10 cellular contexts compared by ENCODE assay signal in genomic region chr3:120498947-120499346, GRCh38. TPM values are rescaled to one million over a fixed set of nuclear protein-coding genes. Genes with fewer than 3 reads are reported as not detected.
A peak's percentile ranks its signal among the peaks of the same experiment; 100 is the strongest.
DNase-seq lines count a peak whose midpoint lies in the region; ATAC-seq and TF ChIP-seq lines count a peak whose summit lies in the region.
"Had no signal": no experiment of that assay in that cellular context is flagged by ENCODE, and none has a peak within 500 bp of the region (broad histone marks: within the 10 kb centered on the region; RNA-seq: fewer than 3 reads in every experiment).

No MANE protein-coding gene starts in this region.

- no peaks in the 10 kb centered on the region for H3K36me3 Mint-ChIP-seq in natural killer cell
- no peaks in the 10 kb centered on the region for H3K36me3 Mint-ChIP-seq in stimulated activated effector memory CD8-positive, alpha-beta T cell treated with anti-CD3 and anti-CD28 coated beads, Interleukin-12 subunit alpha, Interleukin-12 subunit beta, amount 100 ng/mL, for 72 hours

- H3K9me3 ChIP-seq in testis = no peaks in the 10 kb centered on the region

- ATAC-seq in natural killer cell (no peak), HG03439 (IDR thresholded peaks at IDR 0.05; ENCODE audit: unreplicated experiment) (no peak)
- no peak for ATAC-seq in stimulated activated effector memory CD8-positive, alpha-beta T cell treated with anti-CD3 and anti-CD28 coated beads, Interleukin-12 subunit alpha, Interleukin-12 subunit beta, amount 100 ng/mL, for 72 hours
- ATAC-seq: activated CD8-positive, alpha-beta T cell treated with anti-CD3 and anti-CD28 coated beads for 36 hours had no signal

- H3K4me1 ChIP-seq in testis = no peaks in the 10 kb centered on the region

- H3K27ac Mint-ChIP-seq in natural killer cell = no peak overlapping the region
- H3K27ac Mint-ChIP-seq in stimulated activated effector memory CD8-positive, alpha-beta T cell treated with anti-CD3 and anti-CD28 coated beads, Interleukin-12 subunit alpha, Interleukin-12 subunit beta, amount 100 ng/mL, for 72 hours = no peak overlapping the region
- H3K27ac Mint-ChIP-seq: activated CD8-positive, alpha-beta T cell treated with anti-CD3 and anti-CD28 coated beads for 36 hours had no signal

- DNase-seq in HEK293T (ENCODE audit: extremely low spot score) (peak; percentile 15), brain pericyte (ENCODE audit: low read depth, low spot score) (peak; percentile 75), iPS-NIHi7 (ENCODE audit: extremely low spot score) (peak; percentile 52), testis (peak; percentile 16), natural killer cell (no peak), NCI-H1417 treated with DMSO at 0.1 percent for 48 hours (lab: John Stamatoyannopoulos, UW) (no peak)
- no peak for DNase-seq in stimulated activated effector memory CD8-positive, alpha-beta T cell treated with anti-CD3 and anti-CD28 coated beads, Interleukin-12 subunit alpha, Interleukin-12 subunit beta, amount 100 ng/mL, for 72 hours (ENCODE audit: low spot score in 2 of 2)
- DNase-seq: activated CD8-positive, alpha-beta T cell treated with anti-CD3 and anti-CD28 coated beads for 36 hours; NCI-H524 had no signal

- no peak overlapping the region for H3K4me3 Mint-ChIP-seq in natural killer cell
- H3K4me3 Mint-ChIP-seq in stimulated activated effector memory CD8-positive, alpha-beta T cell treated with anti-CD3 and anti-CD28 coated beads, Interleukin-12 subunit alpha, Interleukin-12 subunit beta, amount 100 ng/mL, for 72 hours = no peak overlapping the region
- H3K4me3 Mint-ChIP-seq: activated CD8-positive, alpha-beta T cell treated with anti-CD3 and anti-CD28 coated beads for 36 hours had no signal

- H3K4me1 Mint-ChIP-seq in natural killer cell = no peaks in the 10 kb centered on the region
- H3K4me1 Mint-ChIP-seq in stimulated activated effector memory CD8-positive, alpha-beta T cell treated with anti-CD3 and anti-CD28 coated beads, Interleukin-12 subunit alpha, Interleukin-12 subunit beta, amount 100 ng/mL, for 72 hours = no peaks in the 10 kb centered on the region

- no peak overlapping the region for H3K4me3 ChIP-seq in testis

- no peak for TF ChIP-seq CTCF in testis (IDR thresholded peaks at IDR 0.05)
- TF ChIP-seq CTCF in natural killer cell (IDR thresholded peaks at IDR 0.05) = no peak

- H3K27me3 ChIP-seq in testis = no peaks in the 10 kb centered on the region

- POLR2A ChIA-PET in HEK293T (lab: Yijun Ruan, JAX) = no interaction called here

- H3K36me3 ChIP-seq in testis (ENCODE audit: low read depth, missing control alignments) = no peaks in the 10 kb centered on the region

- intact Hi-C loops in testis (cut with DNase I; ENCODE audit: low total_unique reads) (loop anchor here (10.0 kb wide), 1 partner anchor 74 kb away; no protein-coding TSS in a partner anchor), natural killer cell (cut with micrococcal nuclease) (no loop called here)

- H3K27ac ChIP-seq in testis = no peak overlapping the region

- TF ChIP-seq POLR2A in testis (IDR thresholded peaks at IDR 0.05) = no peak

- CTCF ChIA-PET in HEK293T (lab: Yijun Ruan, JAX) = no interaction called here

- H3K9me3 Mint-ChIP-seq in natural killer cell = peaks cover 2 to 4% of the 10 kb centered on the region in 2 donors
- peaks cover 5% of the 10 kb centered on the region for H3K9me3 Mint-ChIP-seq in stimulated activated effector memory CD8-positive, alpha-beta T cell treated with anti-CD3 and anti-CD28 coated beads, Interleukin-12 subunit alpha, Interleukin-12 subunit beta, amount 100 ng/mL, for 72 hours

- peaks cover 9 to 19% of the 10 kb centered on the region in 2 donors for H3K27me3 Mint-ChIP-seq in natural killer cell (ENCODE audit: low read depth in 2 of 2)
- H3K27me3 Mint-ChIP-seq: activated CD8-positive, alpha-beta T cell treated with anti-CD3 and anti-CD28 coated beads for 36 hours had no signal

TF ChIP-seq in HEK293T, 16 proteins besides CTCF, POLR2A, EP300 and RAD21:
- TF ChIP-seq L3MBTL2 (conservative IDR thresholded peaks at IDR 0.05) = no peak
- TF ChIP-seq LEF1 (IDR thresholded peaks at IDR 0.05; ENCODE audit: borderline replicate concordance) = no peak
- TF ChIP-seq ARNT (IDR thresholded peaks at IDR 0.05) = no peak
- TF ChIP-seq FOXM1 (IDR thresholded peaks at IDR 0.05; ENCODE audit: borderline replicate concordance) = no peak
- TF ChIP-seq FOXA1 (IDR thresholded peaks at IDR 0.05) = no peak
- TF ChIP-seq ZNF384 (IDR thresholded peaks at IDR 0.05) = no peak
- no peak for TF ChIP-seq ELF4 (IDR thresholded peaks at IDR 0.05)
- no peak for TF ChIP-seq CTBP1 (IDR thresholded peaks at IDR 0.05; ENCODE audit: borderline replicate concordance)
- no peak for TF ChIP-seq SP1 (IDR thresholded peaks at IDR 0.05)
- no peak for TF ChIP-seq BHLHE40 (IDR thresholded peaks at IDR 0.05; ENCODE audit: borderline replicate concordance)
- TF ChIP-seq, protein P1, sequence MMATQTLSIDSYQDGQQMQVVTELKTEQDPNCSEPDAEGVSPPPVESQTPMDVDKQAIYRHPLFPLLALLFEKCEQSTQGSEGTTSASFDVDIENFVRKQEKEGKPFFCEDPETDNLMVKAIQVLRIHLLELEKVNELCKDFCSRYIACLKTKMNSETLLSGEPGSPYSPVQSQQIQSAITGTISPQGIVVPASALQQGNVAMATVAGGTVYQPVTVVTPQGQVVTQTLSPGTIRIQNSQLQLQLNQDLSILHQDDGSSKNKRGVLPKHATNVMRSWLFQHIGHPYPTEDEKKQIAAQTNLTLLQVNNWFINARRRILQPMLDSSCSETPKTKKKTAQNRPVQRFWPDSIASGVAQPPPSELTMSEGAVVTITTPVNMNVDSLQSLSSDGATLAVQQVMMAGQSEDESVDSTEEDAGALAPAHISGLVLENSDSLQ (IDR thresholded peaks at IDR 0.05) = no peak
- no peak for TF ChIP-seq SUZ12 (IDR thresholded peaks at IDR 0.05)
- no peak for TF ChIP-seq FOXK2 (IDR thresholded peaks at IDR 0.05)
- no peak for TF ChIP-seq HDGF (IDR thresholded peaks at IDR 0.05; ENCODE audit: borderline replicate concordance)
- TF ChIP-seq TARDBP (IDR thresholded peaks at IDR 0.05) = no peak
- no peak for TF ChIP-seq NFRKB (IDR thresholded peaks at IDR 0.05)

RNA-seq across cellular contexts. Expression of gene FSTL1, which starts 48.2 kb away (rescaled TPM):
- total RNA-seq in testis = 10 to 100 TPM; 35.0 to 73.8 TPM
- 122 TPM for polyA plus RNA-seq in testis (ENCODE audit: insufficient read depth, low read depth, low replicate concordance)
- 1 to 10 TPM; 1.1 to 1.9 (median 1.4) TPM for total RNA-seq in natural killer cell

Comparison
In these comparisons a context has a peak if more than half of its experiments do, and no peak if none do; other contexts are left out.
1. DNase-seq: peak in HEK293T (single experiment), brain pericyte (single experiment), iPS-NIHi7 (single experiment) and testis (single experiment); none in natural killer cell (single experiment), stimulated activated effector memory CD8-positive, alpha-beta T cell treated with anti-CD3 and anti-CD28 coated beads, Interleukin-12 subunit alpha, Interleukin-12 subunit beta, amount 100 ng/mL, for 72 hours (0 of 2) and NCI-H1417 treated with DMSO at 0.1 percent for 48 hours (single experiment).
2. RNA of gene FSTL1, which starts 48.2 kb away (total RNA-seq): 35.0 to 73.8 TPM in testis; 1.1 to 1.9 TPM in natural killer cell; every median in the first group is over 10 times any median in the second.